12 cellular contexts compared by ENCODE assay signal in genomic region chr5:40685191-40685590, GRCh38. TPM values are rescaled to one million over a fixed set of nuclear protein-coding genes. Genes with fewer than 3 reads are reported as not detected.
A peak's percentile ranks its signal among the peaks of the same experiment; 100 is the strongest.
DNase-seq lines count a peak whose midpoint lies in the region; ATAC-seq and TF ChIP-seq lines count a peak whose summit lies in the region.
"Had no signal": no experiment of that assay in that cellular context is flagged by ENCODE, and none has a peak within 500 bp of the region (broad histone marks: within the 10 kb centered on the region; RNA-seq: fewer than 3 reads in every experiment).

No MANE protein-coding gene starts in this region.

- H3K4me3 ChIP-seq in mononuclear cell (ENCODE audit: low read length) (peak overlapping the region; percentile 2), transverse colon (peak overlapping the region in 3 of 4 donors; percentile 59 to 97 (median 83))
- H3K4me3 ChIP-seq: K562 had no signal

- ATAC-seq in HG02973 (IDR thresholded peaks at IDR 0.05; ENCODE audit: unreplicated experiment), result no peak
- ATAC-seq: K562 had no signal

- no peak for TF ChIP-seq POLR2A in transverse colon (IDR thresholded peaks at IDR 0.05)

- peaks cover 86% of the 10 kb centered on the region for H3K36me3 Mint-ChIP-seq in activated naive CD4-positive, alpha-beta T cell treated with anti-CD3 and anti-CD28 coated beads, Interleukin-2, amount 10 ng/mL, durations not matched to agents 7 days and 5 days
- peaks cover 81% of the 10 kb centered on the region for H3K36me3 Mint-ChIP-seq in activated T-helper 1 cell treated with anti-CD3 and anti-CD28 coated beads, Interleukin-12 subunit alpha, Interleukin-12 subunit beta, Interleukin-2, Interleukin-4 antibody, amounts not matched to agents 30 ng/mL and 10 ng/mL and 1 ng/mL, durations not matched to agents 14 hours and 24 hours and 36 hours (ENCODE audit: low read depth)

- H3K9me3 ChIP-seq in mononuclear cell (ENCODE audit: low read depth, low read length) (no peaks in the 10 kb centered on the region), transverse colon (no peaks in the 10 kb centered on the region)
- H3K9me3 ChIP-seq: esophagus muscularis mucosa had no signal

- no peaks in the 10 kb centered on the region for H3K27me3 ChIP-seq in mononuclear cell (ENCODE audit: insufficient read depth, low read length)
- H3K27me3 ChIP-seq in transverse colon, result no peaks in the 10 kb centered on the region

- CTCF ChIA-PET in activated naive CD4-positive, alpha-beta T cell treated with anti-CD3 and anti-CD28 coated beads, Interleukin-2, amount 10 ng/mL, durations not matched to agents 7 days and 5 days (lab: Charles Lee), result interaction anchor here (0.8 to 2.2 kb wide), 8 partner anchors 19 to 296 kb away, joined by 3 to 9 read pairs (median 4); no protein-coding TSS in a partner anchor

- intact Hi-C loops in activated T-helper 1 cell treated with anti-CD3 and anti-CD28 coated beads, Interleukin-12 subunit alpha, Interleukin-12 subunit beta, Interleukin-2, Interleukin-4 antibody, amounts not matched to agents 30 ng/mL and 10 ng/mL and 1 ng/mL, durations not matched to agents 14 hours and 24 hours and 36 hours (cut with micrococcal nuclease), result loop anchor here (5.0 kb wide), 1 partner anchor 1508 kb away; no protein-coding TSS in a partner anchor
- intact Hi-C loops in transverse colon (cut with DNase I; ENCODE audit: low total_unique reads), result loop anchor here (5.0 to 10.0 kb wide), 2 partner anchors 733 to 970 kb away; no protein-coding TSS in a partner anchor

- in situ Hi-C loops in transverse colon (cut with MboI; ENCODE audit: low pct_ligation_motif_present in 1 of 4, low pct_unique_long_range_greater_than_20kb in 1 of 4, low sequenced_read_pairs in 3 of 4), result loop anchor here in 2 of 4 donors (5.0 to 25.0 kb wide), 4 partner anchors 298 to 1100 kb away; no protein-coding TSS in a partner anchor

- DNase-seq in activated naive CD4-positive, alpha-beta T cell treated with anti-CD3 and anti-CD28 coated beads, Interleukin-2, amount 10 ng/mL, durations not matched to agents 7 days and 5 days, result no peak
- DNase-seq in activated naive CD4-positive, alpha-beta T cell treated with anti-CD3 and anti-CD28 coated beads, Interleukin-2, amount 50 U/mL, for 16 hours, result no peak
- no peak for DNase-seq in activated T-helper 1 cell treated with anti-CD3 and anti-CD28 coated beads, Interleukin-12 subunit alpha, Interleukin-12 subunit beta, Interleukin-2, Interleukin-4 antibody, amounts not matched to agents 30 ng/mL and 10 ng/mL and 1 ng/mL, durations not matched to agents 14 hours and 24 hours and 36 hours (ENCODE audit: low spot score)
- no peak for DNase-seq in transverse colon
- DNase-seq in NCI-H226, result no peak
- no peak for DNase-seq in islet precursor cell
- DNase-seq: stimulated activated CD4-positive, alpha-beta T cell treated with anti-CD3 and anti-CD28 coated beads, Interleukin-2, amount 100 ng/mL, for 48 hours had no signal

- H3K4me3 Mint-ChIP-seq in activated naive CD4-positive, alpha-beta T cell treated with anti-CD3 and anti-CD28 coated beads, Interleukin-2, amount 10 ng/mL, durations not matched to agents 7 days and 5 days, result peak overlapping the region; percentile 99
- H3K4me3 Mint-ChIP-seq in activated T-helper 1 cell treated with anti-CD3 and anti-CD28 coated beads, Interleukin-12 subunit alpha, Interleukin-12 subunit beta, Interleukin-2, Interleukin-4 antibody, amounts not matched to agents 30 ng/mL and 10 ng/mL and 1 ng/mL, durations not matched to agents 14 hours and 24 hours and 36 hours, result peak overlapping the region; percentile 99

- no peak for TF ChIP-seq EP300 in transverse colon (IDR thresholded peaks at IDR 0.05; ENCODE audit: low read depth)

- H3K4me1 ChIP-seq in mononuclear cell (ENCODE audit: insufficient read depth, low read length) (peaks cover 72% of the 10 kb centered on the region), transverse colon (peaks cover 0 to 68% (median 27%) of the 10 kb centered on the region in 4 donors)

- peaks cover 0 to 10% (median 0%) of the 10 kb centered on the region in 4 donors for H3K36me3 ChIP-seq in transverse colon
- H3K36me3 ChIP-seq: esophagus muscularis mucosa had no signal

- TF ChIP-seq CTCF in transverse colon (IDR thresholded peaks at IDR 0.05), result no peak

- H3K9me3 Mint-ChIP-seq in activated naive CD4-positive, alpha-beta T cell treated with anti-CD3 and anti-CD28 coated beads, Interleukin-2, amount 10 ng/mL, durations not matched to agents 7 days and 5 days, result no peaks in the 10 kb centered on the region
- H3K9me3 Mint-ChIP-seq in activated T-helper 1 cell treated with anti-CD3 and anti-CD28 coated beads, Interleukin-12 subunit alpha, Interleukin-12 subunit beta, Interleukin-2, Interleukin-4 antibody, amounts not matched to agents 30 ng/mL and 10 ng/mL and 1 ng/mL, durations not matched to agents 14 hours and 24 hours and 36 hours, result no peaks in the 10 kb centered on the region

- no peaks in the 10 kb centered on the region for H3K27me3 Mint-ChIP-seq in activated naive CD4-positive, alpha-beta T cell treated with anti-CD3 and anti-CD28 coated beads, Interleukin-2, amount 10 ng/mL, durations not matched to agents 7 days and 5 days
- H3K27me3 Mint-ChIP-seq in activated T-helper 1 cell treated with anti-CD3 and anti-CD28 coated beads, Interleukin-12 subunit alpha, Interleukin-12 subunit beta, Interleukin-2, Interleukin-4 antibody, amounts not matched to agents 30 ng/mL and 10 ng/mL and 1 ng/mL, durations not matched to agents 14 hours and 24 hours and 36 hours (ENCODE audit: insufficient read depth), result no peaks in the 10 kb centered on the region

- H3K4me1 Mint-ChIP-seq in activated naive CD4-positive, alpha-beta T cell treated with anti-CD3 and anti-CD28 coated beads, Interleukin-2, amount 10 ng/mL, durations not matched to agents 7 days and 5 days, result peaks cover 65% of the 10 kb centered on the region
- peaks cover 70% of the 10 kb centered on the region for H3K4me1 Mint-ChIP-seq in activated T-helper 1 cell treated with anti-CD3 and anti-CD28 coated beads, Interleukin-12 subunit alpha, Interleukin-12 subunit beta, Interleukin-2, Interleukin-4 antibody, amounts not matched to agents 30 ng/mL and 10 ng/mL and 1 ng/mL, durations not matched to agents 14 hours and 24 hours and 36 hours (ENCODE audit: low read depth)

- H3K27ac Mint-ChIP-seq in activated naive CD4-positive, alpha-beta T cell treated with anti-CD3 and anti-CD28 coated beads, Interleukin-2, amount 10 ng/mL, durations not matched to agents 7 days and 5 days, result peak overlapping the region; percentile 61
- peak overlapping the region; percentile 82 for H3K27ac Mint-ChIP-seq in activated T-helper 1 cell treated with anti-CD3 and anti-CD28 coated beads, Interleukin-12 subunit alpha, Interleukin-12 subunit beta, Interleukin-2, Interleukin-4 antibody, amounts not matched to agents 30 ng/mL and 10 ng/mL and 1 ng/mL, durations not matched to agents 14 hours and 24 hours and 36 hours

- peak overlapping the region; percentile 94 to 96 (median 94) for H3K27ac ChIP-seq in transverse colon
- H3K27ac ChIP-seq: RWPE1 had no signal

RNA-seq across cellular contexts. Expression of gene PTGER4, which starts 5.5 kb away (rescaled TPM):
- 57.3 and 61.0 TPM in 2 replicates for total RNA-seq in activated T-helper 1 cell treated with anti-CD3 and anti-CD28 coated beads, Interleukin-12 subunit alpha, Interleukin-12 subunit beta, Interleukin-2, Interleukin-4 antibody, amounts not matched to agents 30 ng/mL and 10 ng/mL and 1 ng/mL, durations not matched to agents 14 hours and 24 hours and 36 hours
- total RNA-seq in mononuclear cell, result 441 TPM
- 100 to 1,000 TPM in 3 of 4 donors, 10 to 100 TPM in 1; 39.6 to 127 (median 105) TPM for total RNA-seq in transverse colon
